Comparison of ENCODE assay signal across 18 cellular contexts in the genomic region with DNA sequence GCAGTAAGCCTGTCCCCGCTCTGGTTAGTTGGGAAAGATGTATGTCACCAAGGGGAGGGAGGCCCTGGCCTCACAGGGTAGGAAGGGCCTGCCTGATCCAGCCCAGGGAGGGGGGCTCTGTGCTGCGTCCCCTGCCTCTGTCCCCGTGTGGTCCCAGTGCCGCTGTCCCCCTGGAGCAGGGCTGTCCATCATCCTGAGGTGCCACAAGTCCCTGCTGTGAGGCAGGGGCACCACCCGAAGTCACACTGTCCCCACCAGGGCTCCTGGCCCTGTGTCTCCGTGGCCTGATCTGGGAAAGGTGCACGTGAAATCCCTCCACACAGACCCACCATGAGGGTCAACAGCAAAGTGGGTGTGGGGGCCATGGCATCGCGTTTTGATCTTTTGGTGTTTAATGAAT. TPM values are rescaled to one million over a fixed set of nuclear protein-coding genes. Genes with fewer than 3 reads are reported as not detected.
"Had no signal": no experiment of that assay in that cellular context is flagged by ENCODE, and none has a peak within 500 bp of the region (broad histone marks: within the 10 kb centered on the region; RNA-seq: fewer than 3 reads in every experiment).

No MANE protein-coding gene starts in this region.

- H3K9me3 ChIP-seq: adrenal gland, breast epithelium, gastrocnemius medialis, tibial nerve had no signal

- H3K4me3 ChIP-seq: adrenal gland, breast epithelium, gastrocnemius medialis, tibial nerve had no signal

- ATAC-seq: activated CD4-positive, CD25-positive, alpha-beta regulatory T cell treated with anti-CD3 and anti-CD28 coated beads, Interleukin-2, amount 50 U/mL, for 24 hours; activated T-helper 17 cell treated with anti-CD3 and anti-CD28 coated beads, Interleukin-2, amount 50 U/mL, for 72 hours; esophagus mucosa; gastrocnemius medialis; naive thymus-derived CD8-positive, alpha-beta T cell had no signal

- H3K36me3 ChIP-seq: adrenal gland, breast epithelium, gastrocnemius medialis, tibial nerve had no signal

- FAIRE-seq: astrocyte had no signal

- H3K4me1 ChIP-seq: breast epithelium had no signal

- DNase-seq: activated CD4-positive, alpha-beta T cell treated with anti-CD3 and anti-CD28 coated beads, Interleukin-2, amount 50 U/mL, for 1 hour; activated naive CD4-positive, alpha-beta T cell treated with anti-CD3 and anti-CD28 coated beads for 36 hours; cerebellar nuclear complex; effector CD4-positive, alpha-beta T cell; kidney glomerular epithelial cell; mesenchymal stem cell; naive thymus-derived CD8-positive, alpha-beta T cell; nucleus accumbens; stimulated activated CD4-positive, alpha-beta T cell treated with anti-CD3 and anti-CD28 coated beads, Interleukin-2, amount 100 ng/mL, for 48 hours had no signal

- H3K27ac ChIP-seq: adrenal gland, breast epithelium, gastrocnemius medialis, tibial nerve had no signal

- H3K27me3 ChIP-seq: adrenal gland, breast epithelium, gastrocnemius medialis, tibial nerve had no signal

RNA-seq across cellular contexts. Expression of gene CRYGN, which starts 11.7 kb away (rescaled TPM):
- total RNA-seq: activated naive CD4-positive, alpha-beta T cell treated with anti-CD3 and anti-CD28 coated beads for 36 hours; activated T-helper 17 cell treated with anti-CD3 and anti-CD28 coated beads, Interleukin-2, amount 50 U/mL, for 72 hours; astrocyte; esophagus mucosa; gastrocnemius medialis; skeletal muscle tissue had no signal

RNA-seq across cellular contexts. Expression of gene WDR86, which starts 41.8 kb away (rescaled TPM):
- total RNA-seq: activated naive CD4-positive, alpha-beta T cell treated with anti-CD3 and anti-CD28 coated beads for 36 hours had no signal
